8 cellular contexts compared by ENCODE assay signal in genomic region chr2:170928824-170929685, GRCh38. TPM values are rescaled to one million over a fixed set of nuclear protein-coding genes. Genes with fewer than 3 reads are reported as not detected.
DNase-seq lines count a peak whose midpoint lies in the region; ATAC-seq and TF ChIP-seq lines count a peak whose summit lies in the region.

Gene GORASP2, plus strand, starts transcription at chr2:170929253. Its CDS starts 88 bp downstream, at chr2:170929341.

- TF ChIP-seq RAD21 in SK-N-SH (IDR thresholded peaks at IDR 0.05; ENCODE audit: low read length): peak; percentile 62

- peaks cover 10 to 16% of the 10 kb centered on the region in 2 experiments for H3K4me1 ChIP-seq in SK-N-SH (ENCODE audit: control insufficient read depth in 1 of 2, insufficient read depth in 2 of 2, low read depth in 1 of 2, low read length in 1 of 2)
- peaks cover 42% of the 10 kb centered on the region for H3K4me1 ChIP-seq in suprapubic skin

- peaks cover 11% of the 10 kb centered on the region for H3F3A ChIP-seq in SK-N-SH (replicated peaks; ENCODE audit: insufficient read depth)

- DNase-seq in GM10266 (ENCODE audit: extremely low spot score) (peak; percentile 97), NCI-H1048 (lab: John Stamatoyannopoulos, UW) (peak; percentile 98), SK-N-SH (peak; percentile 98), germinal center (ENCODE audit: low spot score) (peak; percentile 98), nucleus accumbens (lab: John Stamatoyannopoulos, UW) (peak; percentile 55 to 99 (median 96)), suprapubic skin (ENCODE audit: low spot score in 2 of 2) (peak; percentile 99)
- DNase-seq in activated naive CD4-positive, alpha-beta T cell treated with anti-CD3 and anti-CD28 coated beads, Interleukin-2, amount 50 U/mL, for 16 hours: peak; percentile 97

- H3K27me3 ChIP-seq in SK-N-SH (ENCODE audit: insufficient read depth) (no peaks in the 10 kb centered on the region), suprapubic skin (no peaks in the 10 kb centered on the region)

- H3K9ac ChIP-seq in SK-N-SH: peak within 1 kb of the TSS; percentile 98

- peak within 1 kb of the TSS; percentile 82 for H2AFZ ChIP-seq in SK-N-SH (ENCODE audit: low read depth)

- peak; percentile 92 for ATAC-seq in HG02588 (IDR thresholded peaks at IDR 0.05; ENCODE audit: unreplicated experiment)

- 2% methylated on average over 13 of the region's 95 CpGs for WGBS in SK-N-SH (ENCODE audit: low lambda C conversion rate)
- WGBS in suprapubic skin: 0% methylated on average over 7 of the region's 95 CpGs

- CTCF ChIA-PET in SK-N-SH (lab: Yijun Ruan, JAX): interaction anchor here (0.6 to 3.9 kb wide), 59 partner anchors 9 to 1807 kb away, joined by 3 to 32 read pairs (median 4); partner anchors contain the start of genes METTL8 and TLK1

- peak; percentile 96 for TF ChIP-seq CTCF in GM10266 (IDR thresholded peaks at IDR 0.05; ENCODE audit: control insufficient read depth, insufficient read depth, low read depth, missing control alignments)
- peak; percentile 89 for TF ChIP-seq CTCF in SK-N-SH (IDR thresholded peaks at IDR 0.05)
- peak; percentile 77 to 99 for TF ChIP-seq CTCF in suprapubic skin (IDR thresholded peaks at IDR 0.05)

- H3K9me2 ChIP-seq in SK-N-SH: no peaks in the 10 kb centered on the region

- TF ChIP-seq EP300 in SK-N-SH (IDR thresholded peaks at IDR 0.05; ENCODE audit: borderline replicate concordance in 1 of 2, low read depth in 1 of 2, low read length in 1 of 2) (no peak; a peak in 1 of 4 replicates), suprapubic skin (IDR thresholded peaks at IDR 0.05) (no peak)

- peak; percentile 57 to 84 for TF ChIP-seq POLR2A in suprapubic skin (IDR thresholded peaks at IDR 0.05)

- POLR2A ChIA-PET in SK-N-SH (lab: Yijun Ruan, JAX): interaction anchor here (0.5 to 1.4 kb wide), 3 partner anchors 48 to 488 kb away, joined by 4 to 5 read pairs (median 4); no protein-coding TSS in a partner anchor

- H3K4me3 ChIP-seq in SK-N-SH (ENCODE audit: low read depth in 2 of 2, low read length in 1 of 2) (peak within 1 kb of the TSS; percentile 95 to 96), suprapubic skin (peak within 1 kb of the TSS; percentile 74)

- H3K9me3 ChIP-seq in SK-N-SH: no peaks in the 10 kb centered on the region
- H3K9me3 ChIP-seq in suprapubic skin: no peaks in the 10 kb centered on the region

- peak within 1 kb of the TSS; percentile 85 for H3K4me2 ChIP-seq in SK-N-SH

- peaks cover 4 to 6% of the 10 kb centered on the region in 2 experiments for H3K36me3 ChIP-seq in SK-N-SH (replicated peaks in 1 of 2; ENCODE audit: control insufficient read depth in 1 of 2, insufficient read depth in 2 of 2, low read length in 1 of 2)
- H3K36me3 ChIP-seq in suprapubic skin: no peaks in the 10 kb centered on the region

- H3K27ac ChIP-seq in SK-N-SH (ENCODE audit: low read depth in 2 of 2, low read length in 1 of 2): peak within 1 kb of the TSS; percentile 90 to 92
- H3K27ac ChIP-seq in suprapubic skin: peak within 1 kb of the TSS; percentile 93

- H3K79me2 ChIP-seq in SK-N-SH (ENCODE audit: insufficient read depth): peaks cover 49% of the 10 kb centered on the region

- peaks cover 43% of the 10 kb centered on the region for H4K20me1 ChIP-seq in SK-N-SH (ENCODE audit: insufficient read depth)

TF ChIP-seq in SK-N-SH, 30 proteins besides CTCF, POLR2A, EP300 and RAD21 (continues in another document):
- TF ChIP-seq RFX5 (IDR thresholded peaks at IDR 0.05; ENCODE audit: low read length) (peak; percentile 64; the same call in 1 of the 2 replicates), USF2 (IDR thresholded peaks at IDR 0.05; ENCODE audit: borderline replicate concordance, low read depth, low read length) (no peak), TEAD4 (IDR thresholded peaks at IDR 0.05; ENCODE audit: borderline replicate concordance, insufficient read depth) (no peak; the same call in 1 of the 2 replicates), YY1 (IDR thresholded peaks at IDR 0.05; ENCODE audit: low read depth) (peak; percentile 53; the same call in 1 of the 2 replicates), MXI1 (IDR thresholded peaks at IDR 0.05; ENCODE audit: low read depth, low read length) (peak; percentile 83), REST (IDR thresholded peaks at IDR 0.05; ENCODE audit: low read depth, low read length) (0 out of 2 replicates have a peak, but pooled peaks have one; percentile 45), RCOR1 (IDR thresholded peaks at IDR 0.05; ENCODE audit: low read length) (peak; percentile 59), ELF1 (IDR thresholded peaks at IDR 0.05) (peak; percentile 75), POLR2AphosphoS5 (IDR thresholded peaks at IDR 0.05; ENCODE audit: low read depth, low read length) (peak; percentile 85; the same call in 1 of the 2 replicates), TCF12 (IDR thresholded peaks at IDR 0.05) (peak; percentile 40; the same call in 1 of the 2 replicates), RXRA (IDR thresholded peaks at IDR 0.05; ENCODE audit: borderline replicate concordance, low read depth) (no peak), TAF1 (IDR thresholded peaks at IDR 0.05; ENCODE audit: borderline replicate concordance, low read depth, low read length) (peak; percentile 78), MEF2A (IDR thresholded peaks at IDR 0.05; ENCODE audit: borderline replicate concordance, low read depth) (no peak), SMC3 (IDR thresholded peaks at IDR 0.05; ENCODE audit: low read depth, low read length) (peak; percentile 44), GATA2 (CRISPR knock-in tag; IDR thresholded peaks at IDR 0.05) (no peak), PBX3 (IDR thresholded peaks at IDR 0.05) (peak; percentile 50; the same call in 1 of the 2 replicates), JUND (IDR thresholded peaks at IDR 0.05) (no peak), FOSL2 (IDR thresholded peaks at IDR 0.05; ENCODE audit: borderline replicate concordance, low read depth) (no peak), NRF1 (IDR thresholded peaks at IDR 0.05; ENCODE audit: low read depth, low read length) (peak; percentile 20), FOXJ3 (CRISPR knock-in tag; IDR thresholded peaks at IDR 0.05) (no peak), MAX (IDR thresholded peaks at IDR 0.05; ENCODE audit: low read depth) (peak; percentile 72; the same call in 1 of the 2 replicates)

RNA-seq across cellular contexts. Expression of gene GORASP2, which starts in this region (rescaled TPM):
- 127 and 148 TPM in 2 replicates for polyA plus RNA-seq in SK-N-SH (2012; rRNA removed)
- polyA plus RNA-seq in SK-N-SH (2012; cell fraction: cytosol; rRNA removed): 111 and 119 TPM in 2 replicates
- 62.1 and 103 TPM in 2 replicates for polyA plus RNA-seq in SK-N-SH (2012; cell fraction: nucleus; rRNA removed)
- total RNA-seq in suprapubic skin: 10 to 100 TPM; 40.6 to 59.8 (median 47.1) TPM

Comparison
In these comparisons a context has a peak if more than half of its experiments do, and no peak if none do; other contexts are left out.
1. Peak in every context shown above with its lines: DNase-seq, ATAC-seq, H3K4me3 ChIP-seq and H3K27ac ChIP-seq.